In genomic region chr10:23479798-23480473, GRCh38 we compare ENCODE assay signal across 17 cellular contexts. TPM values are rescaled to one million over a fixed set of nuclear protein-coding genes. Genes with fewer than 3 reads are reported as not detected.
DNase-seq lines count a peak whose midpoint lies in the region; ATAC-seq, FAIRE-seq and TF ChIP-seq lines count a peak whose summit lies in the region.
"Had no signal": no experiment of that assay in that cellular context is flagged by ENCODE, and none has a peak within 500 bp of the region (broad histone marks: within the 10 kb centered on the region; RNA-seq: fewer than 3 reads in every experiment).

No MANE protein-coding gene starts in this region.

- CTCF ChIA-PET in HepG2 (lab: Yijun Ruan, JAX; ENCODE audit: low intra/inter-chr PET ratio, low total read pairs) = no interaction called here
- CTCF ChIA-PET in A673 (lab: Charles Lee) = no interaction called here
- CTCF ChIA-PET in naive thymus-derived CD4-positive, alpha-beta T cell (lab: Charles Lee) = no interaction called here

- H3K4me1 ChIP-seq in liver (ENCODE audit: control insufficient read depth in 4 of 4, insufficient read depth in 4 of 4, low read length in 3 of 4) (peaks cover 4 to 21% (median 14%) of the 10 kb centered on the region in 4 donors), HepG2 (ENCODE audit: insufficient read depth, low read length) (no peaks in the 10 kb centered on the region), A673 (ENCODE audit: insufficient read depth, low read length, poor library complexity, severe bottlenecking) (no peaks in the 10 kb centered on the region)
- H3K4me1 ChIP-seq in naive thymus-derived CD4-positive, alpha-beta T cell (ENCODE audit: control insufficient read depth in 2 of 2, insufficient read depth in 2 of 2, low read length in 2 of 2) = no peaks in the 10 kb centered on the region
- H3K4me1 ChIP-seq: Caco-2 had no signal

- TF ChIP-seq EP300 in HepG2 (IDR thresholded peaks at IDR 0.05; ENCODE audit: low read depth in 2 of 2, low read length in 2 of 2) (no peak), HepG2 (CRISPR knock-in tag; IDR thresholded peaks at IDR 0.05; ENCODE audit: borderline replicate concordance) (no peak)

- no peak for TF ChIP-seq POLR2A in HepG2 (IDR thresholded peaks at IDR 0.05; ENCODE audit: insufficient read depth in 1 of 2, low read depth in 2 of 2, low read length in 2 of 2)

- DNase-seq in HepG2 (ENCODE audit: low spot score) = no peak
- peak; percentile 35 for DNase-seq in SKM-1 treated with dmso at 0.1 percent for 144 hours (lab: John Stamatoyannopoulos, UW; ENCODE audit: unreplicated experiment)
- no peak for DNase-seq in left lobe of liver (ENCODE audit: low spot score)
- DNase-seq in A673 (ENCODE audit: low spot score) = no peak
- no peak for DNase-seq in naive thymus-derived CD4-positive, alpha-beta T cell
- DNase-seq in activated T-cell treated with anti-CD3 and anti-CD28 coated beads, Interleukin-2, amount 50 U/mL, for 4 hours = no peak
- DNase-seq: Caco-2; CD4-positive, CD25-positive, alpha-beta regulatory T cell; DMS53; NCI-H1105 treated with DMSO at 0.1 percent for 48 hours; NCI-H1694 treated with DMSO at 0.1 percent for 48 hours; NCI-H526 treated with DMSO at 0.1 percent for 48 hours; PC-9 had no signal

- TF ChIP-seq CTCF in liver (IDR thresholded peaks at IDR 0.05; ENCODE audit: low read depth, low read length, missing input control) (no peak), HepG2 (CRISPR knock-in tag; IDR thresholded peaks at IDR 0.05) (no peak), A673 (conservative IDR thresholded peaks at IDR 0.05; ENCODE audit: low read depth, low read length) (no peak)

- BruUV-seq in HepG2 (replicated peaks; lab: Mats Ljungman, UMichigan) = no TSS peak
- no TSS peak for BruUV-seq in A673 (replicated peaks; lab: Mats Ljungman, UMichigan)

- no peak overlapping the region for H3K4me3 ChIP-seq in liver (ENCODE audit: low read depth in 1 of 3, low read length in 3 of 3)
- H3K4me3 ChIP-seq in HepG2 (replicated peaks in 1 of 3; ENCODE audit: insufficient read depth in 1 of 3, low read depth in 2 of 3, low read length in 3 of 3) = no peak overlapping the region
- H3K4me3 ChIP-seq in A673 (ENCODE audit: low read depth, low read length, poor library complexity, severe bottlenecking) = no peak overlapping the region
- no peak overlapping the region for H3K4me3 ChIP-seq in naive thymus-derived CD4-positive, alpha-beta T cell (ENCODE audit: low read length)
- H3K4me3 ChIP-seq: PC-9, SK-N-MC had no signal

- intact Hi-C loops in HepG2 (cut with micrococcal nuclease; ENCODE audit: unreplicated experiment) (no loop called here), A673 (cut with micrococcal nuclease; ENCODE audit: unreplicated experiment) (no loop called here)
- intact Hi-C loops in naive thymus-derived CD4-positive, alpha-beta T cell (cut with micrococcal nuclease) = no loop called here

- ATAC-seq in HepG2 (no peak), left lobe of liver (peak; percentile 86)
- no peak for ATAC-seq in naive thymus-derived CD4-positive, alpha-beta T cell
- ATAC-seq in activated T-cell treated with anti-CD3 and anti-CD28 coated beads, Interleukin-2, amount 50 U/mL, for 4 hours = no peak

- no peak overlapping the region for H3K27ac Mint-ChIP-seq in naive thymus-derived CD4-positive, alpha-beta T cell
- H3K27ac Mint-ChIP-seq: CD4-positive, CD25-positive, alpha-beta regulatory T cell had no signal

- H3K36me3 ChIP-seq in liver (ENCODE audit: control insufficient read depth in 4 of 4, insufficient read depth in 3 of 4, low read depth in 1 of 4, low read length in 3 of 4) (no peaks in the 10 kb centered on the region), HepG2 (replicated peaks in 1 of 2; ENCODE audit: control insufficient read depth in 1 of 2, insufficient read depth in 2 of 2, low read length in 2 of 2) (no peaks in the 10 kb centered on the region), A673 (ENCODE audit: insufficient read depth, low read length, poor library complexity, severe bottlenecking) (no peaks in the 10 kb centered on the region)
- H3K36me3 ChIP-seq in naive thymus-derived CD4-positive, alpha-beta T cell (ENCODE audit: control insufficient read depth in 2 of 3, insufficient read depth in 3 of 3, low read length in 3 of 3) = no peaks in the 10 kb centered on the region

- no peaks in the 10 kb centered on the region for H4K20me1 ChIP-seq in HepG2 (ENCODE audit: insufficient read depth, low read length)

- FAIRE-seq in HepG2 (lab: Jason Lieb, UNC) = no peak
- FAIRE-seq: A204.1 had no signal

- no peaks in the 10 kb centered on the region for H3K9me3 ChIP-seq in liver (ENCODE audit: control insufficient read depth in 4 of 4, low read length in 3 of 4)
- no peaks in the 10 kb centered on the region for H3K9me3 ChIP-seq in HepG2 (ENCODE audit: low read length)
- no peaks in the 10 kb centered on the region for H3K9me3 ChIP-seq in A673 (ENCODE audit: low read depth, low read length, poor library complexity, severe bottlenecking)
- no peaks in the 10 kb centered on the region for H3K9me3 ChIP-seq in naive thymus-derived CD4-positive, alpha-beta T cell (ENCODE audit: control insufficient read depth in 2 of 3, low read length in 3 of 3)
- H3K9me3 ChIP-seq: Caco-2 had no signal

- peaks cover 0 to 7% (median 0%) of the 10 kb centered on the region in 5 donors for H3K27me3 Mint-ChIP-seq in naive thymus-derived CD4-positive, alpha-beta T cell
- H3K27me3 Mint-ChIP-seq in activated T-cell treated with anti-CD3 and anti-CD28 coated beads, Interleukin-2, amount 50 U/mL, for 4 hours (ENCODE audit: low read depth) = no peaks in the 10 kb centered on the region

- H3K4me3 Mint-ChIP-seq in naive thymus-derived CD4-positive, alpha-beta T cell = no peak overlapping the region
- H3K4me3 Mint-ChIP-seq in activated T-cell treated with anti-CD3 and anti-CD28 coated beads, Interleukin-2, amount 50 U/mL, for 4 hours = no peak overlapping the region
- H3K4me3 Mint-ChIP-seq: CD4-positive, CD25-positive, alpha-beta regulatory T cell had no signal

- in situ Hi-C loops in HepG2 (cut with HindIII; ENCODE audit: extremely low pct_ligation_motif_present, low pct_unique_long_range_greater_than_20kb) = no loop called here

- TF ChIP-seq RAD21 in liver (IDR thresholded peaks at IDR 0.05) (peak; percentile 15 to 34), HepG2 (CRISPR knock-in tag; IDR thresholded peaks at IDR 0.05) (no peak)

- peak overlapping the region; percentile 47 to 57 for H3K27ac ChIP-seq in liver (ENCODE audit: low read depth in 1 of 2, low read length in 2 of 2)
- no peak overlapping the region for H3K27ac ChIP-seq in HepG2 (ENCODE audit: extremely low read length, insufficient read depth, low read length)
- no peak overlapping the region for H3K27ac ChIP-seq in A673 (ENCODE audit: low read depth, low read length, poor library complexity, severe bottlenecking)
- no peak overlapping the region for H3K27ac ChIP-seq in naive thymus-derived CD4-positive, alpha-beta T cell (ENCODE audit: low read depth, low read length)
- H3K27ac ChIP-seq: KMS-11, PC-9, SK-N-MC had no signal

- H2AFZ ChIP-seq in HepG2 (ENCODE audit: low read length) = no peak overlapping the region
- H2AFZ ChIP-seq: PC-9 had no signal

- H3K9ac ChIP-seq in liver (ENCODE audit: low read depth in 1 of 2, low read length in 2 of 2) (no peak overlapping the region), HepG2 (ENCODE audit: insufficient read depth, low read depth, low read length) (no peak overlapping the region)
- H3K9ac ChIP-seq: KMS-11 had no signal

- WGBS in liver = 27% methylated on average over 3 of the region's 3 CpGs
- WGBS in HepG2 (ENCODE audit: low lambda C conversion rate) = 0% methylated on average over 3 of the region's 3 CpGs

- H3K79me2 ChIP-seq in HepG2 (ENCODE audit: insufficient read depth, low read length) = no peaks in the 10 kb centered on the region

- no peak overlapping the region for H3K4me2 ChIP-seq in HepG2 (ENCODE audit: low read depth, low read length)
- H3K4me2 ChIP-seq: KMS-11, PC-9 had no signal

- no peaks in the 10 kb centered on the region for H3K4me1 Mint-ChIP-seq in naive thymus-derived CD4-positive, alpha-beta T cell
- no peaks in the 10 kb centered on the region for H3K4me1 Mint-ChIP-seq in activated T-cell treated with anti-CD3 and anti-CD28 coated beads, Interleukin-2, amount 50 U/mL, for 4 hours (ENCODE audit: low read depth)
- H3K4me1 Mint-ChIP-seq: CD4-positive, CD25-positive, alpha-beta regulatory T cell had no signal

- no peaks in the 10 kb centered on the region for H3K36me3 Mint-ChIP-seq in naive thymus-derived CD4-positive, alpha-beta T cell
- H3K36me3 Mint-ChIP-seq in activated T-cell treated with anti-CD3 and anti-CD28 coated beads, Interleukin-2, amount 50 U/mL, for 4 hours (ENCODE audit: insufficient read depth) = no peaks in the 10 kb centered on the region
- H3K36me3 Mint-ChIP-seq: CD4-positive, CD25-positive, alpha-beta regulatory T cell had no signal

- H3K27me3 ChIP-seq in liver (ENCODE audit: control insufficient read depth in 4 of 4, insufficient read depth in 4 of 4, low read length in 3 of 4) = no peaks in the 10 kb centered on the region
- H3K27me3 ChIP-seq in HepG2 (ENCODE audit: control insufficient read depth in 1 of 2, insufficient read depth in 2 of 2, low read length in 2 of 2) = no peaks in the 10 kb centered on the region
- no peaks in the 10 kb centered on the region for H3K27me3 ChIP-seq in A673 (replicated peaks; ENCODE audit: insufficient read depth, low read depth, low read length, poor library complexity)
- H3K27me3 ChIP-seq in naive thymus-derived CD4-positive, alpha-beta T cell (ENCODE audit: control insufficient read depth in 2 of 2, insufficient read depth in 2 of 2, low read length in 2 of 2) = no peaks in the 10 kb centered on the region

- H3K9me3 Mint-ChIP-seq in naive thymus-derived CD4-positive, alpha-beta T cell = no peaks in the 10 kb centered on the region
- H3K9me3 Mint-ChIP-seq in activated T-cell treated with anti-CD3 and anti-CD28 coated beads, Interleukin-2, amount 50 U/mL, for 4 hours = no peaks in the 10 kb centered on the region

- POLR2A ChIA-PET in HepG2 (lab: Yijun Ruan, JAX) = no interaction called here
- POLR2A ChIA-PET in A673 (lab: Charles Lee; ENCODE audit: low non-redundant PET) = no interaction called here
- POLR2A ChIA-PET in naive thymus-derived CD4-positive, alpha-beta T cell (lab: Charles Lee) = no interaction called here

RNA-seq across cellular contexts. Expression of gene OTUD1, which starts 41.1 kb away (rescaled TPM):
- total RNA-seq in liver = 1 to 10 TPM; 3.4 to 5.9 TPM
- polyA plus RNA-seq in liver = 1 to 10 TPM; 1.5 to 2.3 TPM
- total RNA-seq in HepG2 (2016; rRNA removed; fragmentation: Illumina TruSeq; extraction: Trizol) = 1.2 and 1.3 TPM in 2 replicates
- 0.10 and 0.18 TPM in 2 replicates for total RNA-seq in HepG2 (2016; cell fraction: cytosol; rRNA removed; fragmentation: Illumina TruSeq; extraction: Trizol; ENCODE audit: low read depth)
- total RNA-seq in HepG2 (2016; cell fraction: insoluble cytoplasmic fraction; rRNA removed; fragmentation: Illumina TruSeq; extraction: Trizol) = 1.3 TPM in 2 replicates
- 1.00 and 1.5 TPM in 2 replicates for total RNA-seq in HepG2 (2016; cell fraction: membrane; rRNA removed; fragmentation: Illumina TruSeq; extraction: Trizol)
- 1.8 and 3.3 TPM in 2 replicates for total RNA-seq in HepG2 (2016; cell fraction: nucleus; rRNA removed; fragmentation: Illumina TruSeq; extraction: Trizol)
- 1.4 and 1.6 TPM in 2 replicates for polyA plus RNA-seq in HepG2 (2011; rRNA removed)
- 0.90 and 1.2 TPM in 2 replicates for polyA plus RNA-seq in HepG2 (2011; cell fraction: cytosol; rRNA removed)
- polyA plus RNA-seq in HepG2 (2011; cell fraction: nucleus; rRNA removed) = 0.95 and 1.1 TPM in 2 replicates
- polyA plus RNA-seq in HepG2 (2012) = 3.4 and 3.5 TPM in 2 replicates
- 0.28 and 0.36 TPM in 2 replicates for polyA plus RNA-seq in HepG2 (2016; cell fraction: cytosol; fragmentation: Illumina TruSeq; extraction: Trizol; ENCODE audit: low read depth)
- polyA plus RNA-seq in HepG2 (2016; cell fraction: insoluble cytoplasmic fraction; fragmentation: Illumina TruSeq; extraction: Trizol; ENCODE audit: low read depth) = 1.7 and 2.0 TPM in 2 replicates
- 0.70 and 1.1 TPM in 2 replicates for polyA plus RNA-seq in HepG2 (2016; cell fraction: membrane; fragmentation: Illumina TruSeq; extraction: Trizol; ENCODE audit: low read depth)
- 2.5 TPM in 2 replicates for polyA plus RNA-seq in HepG2 (2016; cell fraction: nucleus; fragmentation: Illumina TruSeq; extraction: Trizol; ENCODE audit: insufficient read depth, low read depth)
- polyA minus RNA-seq in HepG2 (2011; rRNA and poly(A)+ RNA removed; ENCODE audit: low replicate concordance) = 1.9 and 5.2 TPM in 2 replicates
- 1.5 and 1.7 TPM in 2 replicates for polyA minus RNA-seq in HepG2 (2011; cell fraction: cytosol; rRNA and poly(A)+ RNA removed)
- polyA minus RNA-seq in HepG2 (2011; cell fraction: nucleus; rRNA and poly(A)+ RNA removed) = 2.8 and 3.7 TPM in 2 replicates
- 5.2 TPM for total RNA-seq in left lobe of liver
- total RNA-seq in A673 (2021) = 22.5 and 23.9 TPM in 2 replicates
- 100 to 1,000 TPM in 1 of 5 experiments, 10 to 100 TPM in 4; 20.7 to 118 (median 44.5) TPM for total RNA-seq in naive thymus-derived CD4-positive, alpha-beta T cell
- polyA plus RNA-seq in naive thymus-derived CD4-positive, alpha-beta T cell = 1 to 10 TPM; 8.1 to 8.7 TPM
- total RNA-seq in activated T-cell treated with anti-CD3 and anti-CD28 coated beads, Interleukin-2, amount 50 U/mL, for 4 hours = 10 to 100 TPM; 14.3 to 19.9 (median 19.6) TPM

Comparison
In these comparisons a context has a peak if more than half of its experiments do, and no peak if none do; other contexts are left out.
1. H3K27ac ChIP-seq: peak in liver (2 of 2); none in HepG2 (single experiment), A673 (single experiment) and naive thymus-derived CD4-positive, alpha-beta T cell (single experiment).